ENCODE assay signal across 32 cellular contexts in the genomic region with DNA sequence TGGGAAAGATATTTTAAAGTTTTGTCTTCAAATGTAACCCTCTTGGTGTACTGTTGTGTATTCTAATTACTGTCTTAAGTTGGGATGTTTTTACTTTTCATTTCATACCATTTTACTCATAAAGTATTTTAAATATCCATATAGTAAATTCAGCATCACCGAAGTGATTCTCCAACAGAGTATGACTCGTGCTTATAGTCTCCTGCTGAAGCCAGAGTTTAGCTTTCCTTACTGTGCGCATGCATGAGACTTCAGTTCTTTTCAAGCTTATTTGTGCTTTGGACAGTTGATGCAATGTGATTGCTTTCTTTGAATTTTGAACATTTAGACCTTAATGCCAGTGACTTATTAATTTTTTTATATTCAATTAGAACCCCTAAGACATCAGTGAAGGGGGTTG.
"Had no signal": no experiment of that assay in that cellular context is flagged by ENCODE, and none has a peak within 500 bp of the region (broad histone marks: within the 10 kb centered on the region; RNA-seq: fewer than 3 reads in every experiment).

No MANE protein-coding gene starts in this region.

- H3K4me1 ChIP-seq: adrenal gland, ascending aorta, body of pancreas, breast epithelium had no signal

- H3K4me3 ChIP-seq: adrenal gland, ascending aorta, body of pancreas, breast epithelium, cardiac muscle cell had no signal

- H3K9me3 ChIP-seq: ascending aorta, body of pancreas, breast epithelium had no signal

- H3K27ac ChIP-seq: adrenal gland, ascending aorta, body of pancreas, brain microvascular endothelial cell, breast epithelium, cardiac muscle cell had no signal

- DNase-seq: activated effector memory CD4-positive, alpha-beta T cell treated with anti-CD3 and anti-CD28 coated beads, Interleukin-2, amount 50 U/mL, for 16 hours; activated effector memory CD4-positive, alpha-beta T cell treated with Interleukin-2 at 50 U/mL for 16 hours; activated gamma-delta T cell; activated gamma-delta T cell treated with Interleukin-2 at 50 U/mL for 16 hours; activated naive CD4-positive, alpha-beta T cell; activated naive CD4-positive, alpha-beta T cell treated with anti-CD3 and anti-CD28 coated beads for 36 hours; activated naive CD4-positive, alpha-beta T cell treated with anti-CD3 and anti-CD28 coated beads, Interleukin-2, amount 10 ng/mL, durations not matched to agents 7 days and 5 days; activated naive CD4-positive, alpha-beta T cell treated with anti-CD3 and anti-CD28 coated beads, Interleukin-2, amount 50 U/mL, for 16 hours; activated naive CD4-positive, alpha-beta T cell treated with Interleukin-2 at 50 U/mL for 16 hours; activated naive CD8-positive, alpha-beta T cell treated with anti-CD3 and anti-CD28 coated beads for 36 hours; activated naive CD8-positive, alpha-beta T cell treated with anti-CD3 and anti-CD28 coated beads, Interleukin-2, amount 10 ng/mL, durations not matched to agents 7 days and 5 days; activated naive CD8-positive, alpha-beta T cell treated with anti-CD3 and anti-CD28 coated beads, Interleukin-2, amount 50 U/mL, for 24 hours; activated T-cell treated with anti-CD3 and anti-CD28 coated beads, Interleukin-2, amount 50 U/mL, for 1 hour; activated T-cell treated with anti-CD3 and anti-CD28 coated beads, Interleukin-2, amount 50 U/mL, for 24 hours; activated T-cell treated with anti-CD3 and anti-CD28 coated beads, Interleukin-2, amount 50 U/mL, for 4 hours; activated T-cell treated with anti-CD3 and anti-CD28 coated beads, Interleukin-2, amount 50 U/mL, for 48 hours; activated T-cell treated with anti-CD3 and anti-CD28 coated beads, Interleukin-2, amount 50 U/mL, for 72 hours; adrenal gland; amniotic stem cell; amygdala; anterior cingulate cortex; aorta; body of pancreas; brain microvascular endothelial cell; caudate nucleus; central memory CD4-positive, alpha-beta T cell; cerebellar nuclear complex had no signal

- ATAC-seq: activated naive CD4-positive, alpha-beta T cell treated with anti-CD3 and anti-CD28 coated beads, Interleukin-2, amount 50 U/mL, for 72 hours; activated naive CD8-positive, alpha-beta T cell treated with anti-CD3 and anti-CD28 coated beads, Interleukin-2, amount 50 U/mL, for 24 hours; activated T-cell treated with anti-CD3 and anti-CD28 coated beads, Interleukin-2, amount 50 U/mL, for 4 hours; activated T-helper 17 cell treated with anti-CD3 and anti-CD28 coated beads, Interleukin-2, amount 50 U/mL, for 72 hours; body of pancreas had no signal

- H3K27me3 ChIP-seq: adrenal gland, ascending aorta, body of pancreas, brain microvascular endothelial cell, breast epithelium, cardiac muscle cell had no signal
